Comparison of ENCODE assay signal across 1 cellular context in the genomic region with DNA sequence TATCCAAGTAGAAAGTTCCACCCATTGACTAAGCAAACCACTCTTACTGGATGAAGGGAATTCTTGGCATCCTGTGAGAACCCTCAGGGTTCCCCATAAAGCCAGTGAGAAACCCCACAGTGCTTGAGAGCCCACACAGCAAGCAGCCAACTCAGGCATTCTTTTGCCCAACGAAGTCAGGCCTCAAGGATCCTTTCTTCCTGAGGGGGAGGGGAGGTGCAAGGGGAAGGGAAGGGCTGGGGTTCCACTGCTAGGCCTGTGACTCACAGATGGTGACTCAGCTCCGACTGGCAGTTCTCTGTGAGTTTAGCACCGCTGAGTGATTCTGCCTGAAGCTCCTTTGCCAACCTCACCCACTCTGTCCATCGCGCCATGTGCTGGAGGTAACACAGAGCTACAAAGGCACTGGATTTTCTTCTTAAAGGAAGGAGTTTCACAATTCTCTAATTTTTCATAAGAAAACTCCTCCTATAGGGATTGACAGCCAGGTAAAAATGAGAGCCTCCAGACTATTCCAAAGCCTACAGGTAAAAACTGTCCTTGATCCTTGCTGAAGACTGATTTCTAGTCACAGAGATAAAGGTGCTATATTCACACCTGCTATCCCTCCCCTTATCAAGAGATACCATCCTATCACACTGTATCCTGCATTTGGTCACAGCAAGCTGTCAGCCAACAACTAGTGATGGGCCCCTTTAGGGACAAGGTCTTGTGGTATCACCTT.
A peak's percentile ranks its signal among the peaks of the same experiment; 100 is the strongest.
TF ChIP-seq lines count a peak whose summit lies in the region.

No MANE protein-coding gene starts in this region.

TF ChIP-seq in K562, 482 proteins besides CTCF, POLR2A, EP300 and RAD21 (continued from another document and continues in another):
- TF ChIP-seq, protein P1, sequence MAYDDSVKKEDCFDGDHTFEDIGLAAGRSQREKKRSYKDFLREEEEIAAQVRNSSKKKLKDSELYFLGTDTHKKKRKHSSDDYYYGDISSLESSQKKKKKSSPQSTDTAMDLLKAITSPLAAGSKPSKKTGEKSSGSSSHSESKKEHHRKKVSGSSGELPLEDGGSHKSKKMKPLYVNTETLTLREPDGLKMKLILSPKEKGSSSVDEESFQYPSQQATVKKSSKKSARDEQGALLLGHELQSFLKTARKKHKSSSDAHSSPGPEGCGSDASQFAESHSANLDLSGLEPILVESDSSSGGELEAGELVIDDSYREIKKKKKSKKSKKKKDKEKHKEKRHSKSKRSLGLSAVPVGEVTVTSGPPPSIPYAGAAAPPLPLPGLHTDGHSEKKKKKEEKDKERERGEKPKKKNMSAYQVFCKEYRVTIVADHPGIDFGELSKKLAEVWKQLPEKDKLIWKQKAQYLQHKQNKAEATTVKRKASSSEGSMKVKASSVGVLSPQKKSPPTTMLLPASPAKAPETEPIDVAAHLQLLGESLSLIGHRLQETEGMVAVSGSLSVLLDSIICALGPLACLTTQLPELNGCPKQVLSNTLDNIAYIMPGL (CRISPR knock-in tag; IDR thresholded peaks at IDR 0.05), result no peak
- TF ChIP-seq KAT2B (IDR thresholded peaks at IDR 0.05; ENCODE audit: low read depth, low read length) (no peak), ETV5 (CRISPR knock-in tag; IDR thresholded peaks at IDR 0.05; ENCODE audit: low read depth) (no peak), ZNF12 (CRISPR knock-in tag; IDR thresholded peaks at IDR 0.05) (no peak), ZNF124 (CRISPR knock-in tag; IDR thresholded peaks at IDR 0.05) (no peak), CBX1 (IDR thresholded peaks at IDR 0.05; ENCODE audit: low read depth) (no peak), KDM4B (IDR thresholded peaks at IDR 0.05; ENCODE audit: borderline replicate concordance in 2 of 2, low read depth in 1 of 2) (no peak), MAFG (tag; conservative IDR thresholded peaks at IDR 0.05) (peak; percentile 55), ZNF780A (CRISPR knock-in tag; IDR thresholded peaks at IDR 0.05) (no peak), SMARCB1 (IDR thresholded peaks at IDR 0.05; ENCODE audit: insufficient read length, low read depth) (no peak), ZNF316 (IDR thresholded peaks at IDR 0.05) (peak; percentile 79), YY1 (IDR thresholded peaks at IDR 0.05; ENCODE audit: borderline replicate concordance in 1 of 3, control insufficient read depth in 1 of 3, extremely low read depth in 1 of 3, insufficient read depth in 3 of 3, insufficient read length in 1 of 3, insufficient replicate concordance in 2 of 3, low read depth in 1 of 3, low read length in 2 of 3) (peak in 1 of 3 experiments; percentile 41), ZNF324 (CRISPR knock-in tag; IDR thresholded peaks at IDR 0.05) (no peak), RHOXF2B (CRISPR knock-in tag; conservative IDR thresholded peaks at IDR 0.05) (no peak), TAL1 (IDR thresholded peaks at IDR 0.05) (no peak), PTTG1 (tag; IDR thresholded peaks at IDR 0.05; ENCODE audit: low read depth) (no peak), LARP7 (IDR thresholded peaks at IDR 0.05) (no peak), NR2C1 (IDR thresholded peaks at IDR 0.05) (no peak), NR2C1 (tag; IDR thresholded peaks at IDR 0.05) (no peak), SRSF9 (IDR thresholded peaks at IDR 0.05; ENCODE audit: borderline replicate concordance, low read depth, low read length) (no peak), SIN3A (IDR thresholded peaks at IDR 0.05; ENCODE audit: borderline replicate concordance in 2 of 2, control insufficient read depth in 1 of 2, low read depth in 2 of 2, low read length in 2 of 2) (no peak), ZNF717 (CRISPR knock-in tag; IDR thresholded peaks at IDR 0.05) (no peak), TCF3 (CRISPR knock-in tag; IDR thresholded peaks at IDR 0.05) (no peak; the same call in 1 of the 2 replicates), ZNF41 (CRISPR knock-in tag; conservative IDR thresholded peaks at IDR 0.05) (no peak), ZKSCAN1 (IDR thresholded peaks at IDR 0.05; ENCODE audit: low read depth, low read length) (0 out of 2 replicates have a peak, but pooled peaks have one; percentile 29), ZNF384 (IDR thresholded peaks at IDR 0.05; ENCODE audit: low read depth, low read length) (no peak), ZNF23 (CRISPR knock-in tag; IDR thresholded peaks at IDR 0.05) (no peak), NONO (IDR thresholded peaks at IDR 0.05; ENCODE audit: low read depth in 2 of 2, low read length in 1 of 2) (no peak), NFE2L1 (tag; IDR thresholded peaks at IDR 0.05; ENCODE audit: borderline replicate concordance, low read depth) (no peak), KLF10 (CRISPR knock-in tag; IDR thresholded peaks at IDR 0.05) (no peak), POLR2AphosphoS2 (IDR thresholded peaks at IDR 0.05; ENCODE audit: low read length) (peak; percentile 83; the same call in 1 of the 2 replicates), HSF4 (CRISPR knock-in tag; IDR thresholded peaks at IDR 0.05; ENCODE audit: borderline replicate concordance) (no peak), DIDO1 (tag; IDR thresholded peaks at IDR 0.05; ENCODE audit: low read depth) (no peak), BRD9 (IDR thresholded peaks at IDR 0.05; ENCODE audit: low read depth, partially characterized antibody) (no peak), FUS (optimal IDR thresholded peaks at IDR 0.05; ENCODE audit: low read depth, low read length) (no peak), POLR3G (IDR thresholded peaks at IDR 0.05; ENCODE audit: extremely low read depth, insufficient read length, insufficient replicate concordance) (no peak), CBFB (CRISPR knock-in tag; IDR thresholded peaks at IDR 0.05) (no peak), PTRF (tag; IDR thresholded peaks at IDR 0.05) (no peak), ZSCAN32 (CRISPR knock-in tag; IDR thresholded peaks at IDR 0.05) (no peak), EP400 (IDR thresholded peaks at IDR 0.05) (peak; percentile 50), MCM5 (IDR thresholded peaks at IDR 0.05; ENCODE audit: low read depth) (no peak), CREB1 (IDR thresholded peaks at IDR 0.05) (no peak), CREB1 (CRISPR knock-in tag; IDR thresholded peaks at IDR 0.05) (peak; percentile 37; the same call in 1 of the 2 replicates), SMAD3 (CRISPR knock-in tag; conservative IDR thresholded peaks at IDR 0.05) (no peak), JUND (IDR thresholded peaks at IDR 0.05; ENCODE audit: borderline replicate concordance, low read depth, low read length) (peak; percentile 100), JUND (tag; IDR thresholded peaks at IDR 0.05; ENCODE audit: borderline replicate concordance, low read depth, low read length) (peak; percentile 98), KLF1 (tag; IDR thresholded peaks at IDR 0.05) (no peak)
- TF ChIP-seq, protein P2, sequence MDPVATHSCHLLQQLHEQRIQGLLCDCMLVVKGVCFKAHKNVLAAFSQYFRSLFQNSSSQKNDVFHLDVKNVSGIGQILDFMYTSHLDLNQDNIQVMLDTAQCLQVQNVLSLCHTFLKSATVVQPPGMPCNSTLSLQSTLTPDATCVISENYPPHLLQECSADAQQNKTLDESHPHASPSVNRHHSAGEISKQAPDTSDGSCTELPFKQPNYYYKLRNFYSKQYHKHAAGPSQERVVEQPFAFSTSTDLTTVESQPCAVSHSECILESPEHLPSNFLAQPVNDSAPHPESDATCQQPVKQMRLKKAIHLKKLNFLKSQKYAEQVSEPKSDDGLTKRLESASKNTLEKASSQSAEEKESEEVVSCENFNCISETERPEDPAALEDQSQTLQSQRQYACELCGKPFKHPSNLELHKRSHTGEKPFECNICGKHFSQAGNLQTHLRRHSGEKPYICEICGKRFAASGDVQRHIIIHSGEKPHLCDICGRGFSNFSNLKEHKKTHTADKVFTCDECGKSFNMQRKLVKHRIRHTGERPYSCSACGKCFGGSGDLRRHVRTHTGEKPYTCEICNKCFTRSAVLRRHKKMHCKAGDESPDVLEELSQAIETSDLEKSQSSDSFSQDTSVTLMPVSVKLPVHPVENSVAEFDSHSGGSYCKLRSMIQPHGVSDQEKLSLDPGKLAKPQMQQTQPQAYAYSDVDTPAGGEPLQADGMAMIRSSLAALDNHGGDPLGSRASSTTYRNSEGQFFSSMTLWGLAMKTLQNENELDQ (CRISPR knock-in tag; IDR thresholded peaks at IDR 0.05; ENCODE audit: borderline replicate concordance), result no peak
- TF ChIP-seq, protein P3, sequence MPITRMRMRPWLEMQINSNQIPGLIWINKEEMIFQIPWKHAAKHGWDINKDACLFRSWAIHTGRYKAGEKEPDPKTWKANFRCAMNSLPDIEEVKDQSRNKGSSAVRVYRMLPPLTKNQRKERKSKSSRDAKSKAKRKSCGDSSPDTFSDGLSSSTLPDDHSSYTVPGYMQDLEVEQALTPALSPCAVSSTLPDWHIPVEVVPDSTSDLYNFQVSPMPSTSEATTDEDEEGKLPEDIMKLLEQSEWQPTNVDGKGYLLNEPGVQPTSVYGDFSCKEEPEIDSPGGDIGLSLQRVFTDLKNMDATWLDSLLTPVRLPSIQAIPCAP (CRISPR knock-in tag; IDR thresholded peaks at IDR 0.05; ENCODE audit: borderline replicate concordance), result no peak
- TF ChIP-seq, protein P4, sequence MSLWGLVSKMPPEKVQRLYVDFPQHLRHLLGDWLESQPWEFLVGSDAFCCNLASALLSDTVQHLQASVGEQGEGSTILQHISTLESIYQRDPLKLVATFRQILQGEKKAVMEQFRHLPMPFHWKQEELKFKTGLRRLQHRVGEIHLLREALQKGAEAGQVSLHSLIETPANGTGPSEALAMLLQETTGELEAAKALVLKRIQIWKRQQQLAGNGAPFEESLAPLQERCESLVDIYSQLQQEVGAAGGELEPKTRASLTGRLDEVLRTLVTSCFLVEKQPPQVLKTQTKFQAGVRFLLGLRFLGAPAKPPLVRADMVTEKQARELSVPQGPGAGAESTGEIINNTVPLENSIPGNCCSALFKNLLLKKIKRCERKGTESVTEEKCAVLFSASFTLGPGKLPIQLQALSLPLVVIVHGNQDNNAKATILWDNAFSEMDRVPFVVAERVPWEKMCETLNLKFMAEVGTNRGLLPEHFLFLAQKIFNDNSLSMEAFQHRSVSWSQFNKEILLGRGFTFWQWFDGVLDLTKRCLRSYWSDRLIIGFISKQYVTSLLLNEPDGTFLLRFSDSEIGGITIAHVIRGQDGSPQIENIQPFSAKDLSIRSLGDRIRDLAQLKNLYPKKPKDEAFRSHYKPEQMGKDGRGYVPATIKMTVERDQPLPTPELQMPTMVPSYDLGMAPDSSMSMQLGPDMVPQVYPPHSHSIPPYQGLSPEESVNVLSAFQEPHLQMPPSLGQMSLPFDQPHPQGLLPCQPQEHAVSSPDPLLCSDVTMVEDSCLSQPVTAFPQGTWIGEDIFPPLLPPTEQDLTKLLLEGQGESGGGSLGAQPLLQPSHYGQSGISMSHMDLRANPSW (CRISPR knock-in tag; IDR thresholded peaks at IDR 0.05), result no peak
- TF ChIP-seq, protein P5, sequence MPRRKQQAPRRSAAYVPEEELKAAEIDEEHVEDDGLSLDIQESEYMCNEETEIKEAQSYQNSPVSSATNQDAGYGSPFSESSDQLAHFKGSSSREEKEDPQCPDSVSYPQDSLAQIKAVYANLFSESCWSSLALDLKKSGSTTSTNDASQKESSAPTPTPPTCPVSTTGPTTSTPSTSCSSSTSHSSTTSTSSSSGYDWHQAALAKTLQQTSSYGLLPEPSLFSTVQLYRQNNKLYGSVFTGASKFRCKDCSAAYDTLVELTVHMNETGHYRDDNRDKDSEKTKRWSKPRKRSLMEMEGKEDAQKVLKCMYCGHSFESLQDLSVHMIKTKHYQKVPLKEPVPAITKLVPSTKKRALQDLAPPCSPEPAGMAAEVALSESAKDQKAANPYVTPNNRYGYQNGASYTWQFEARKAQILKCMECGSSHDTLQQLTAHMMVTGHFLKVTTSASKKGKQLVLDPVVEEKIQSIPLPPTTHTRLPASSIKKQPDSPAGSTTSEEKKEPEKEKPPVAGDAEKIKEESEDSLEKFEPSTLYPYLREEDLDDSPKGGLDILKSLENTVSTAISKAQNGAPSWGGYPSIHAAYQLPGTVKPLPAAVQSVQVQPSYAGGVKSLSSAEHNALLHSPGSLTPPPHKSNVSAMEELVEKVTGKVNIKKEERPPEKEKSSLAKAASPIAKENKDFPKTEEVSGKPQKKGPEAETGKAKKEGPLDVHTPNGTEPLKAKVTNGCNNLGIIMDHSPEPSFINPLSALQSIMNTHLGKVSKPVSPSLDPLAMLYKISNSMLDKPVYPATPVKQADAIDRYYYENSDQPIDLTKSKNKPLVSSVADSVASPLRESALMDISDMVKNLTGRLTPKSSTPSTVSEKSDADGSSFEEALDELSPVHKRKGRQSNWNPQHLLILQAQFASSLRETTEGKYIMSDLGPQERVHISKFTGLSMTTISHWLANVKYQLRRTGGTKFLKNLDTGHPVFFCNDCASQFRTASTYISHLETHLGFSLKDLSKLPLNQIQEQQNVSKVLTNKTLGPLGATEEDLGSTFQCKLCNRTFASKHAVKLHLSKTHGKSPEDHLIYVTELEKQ (CRISPR knock-in tag; IDR thresholded peaks at IDR 0.05), result no peak
- TF ChIP-seq, protein P6, sequence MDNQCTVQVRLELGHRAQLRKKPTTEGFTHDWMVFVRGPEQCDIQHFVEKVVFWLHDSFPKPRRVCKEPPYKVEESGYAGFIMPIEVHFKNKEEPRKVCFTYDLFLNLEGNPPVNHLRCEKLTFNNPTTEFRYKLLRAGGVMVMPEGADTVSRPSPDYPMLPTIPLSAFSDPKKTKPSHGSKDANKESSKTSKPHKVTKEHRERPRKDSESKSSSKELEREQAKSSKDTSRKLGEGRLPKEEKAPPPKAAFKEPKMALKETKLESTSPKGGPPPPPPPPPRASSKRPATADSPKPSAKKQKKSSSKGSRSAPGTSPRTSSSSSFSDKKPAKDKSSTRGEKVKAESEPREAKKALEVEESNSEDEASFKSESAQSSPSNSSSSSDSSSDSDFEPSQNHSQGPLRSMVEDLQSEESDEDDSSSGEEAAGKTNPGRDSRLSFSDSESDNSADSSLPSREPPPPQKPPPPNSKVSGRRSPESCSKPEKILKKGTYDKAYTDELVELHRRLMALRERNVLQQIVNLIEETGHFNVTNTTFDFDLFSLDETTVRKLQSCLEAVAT (IDR thresholded peaks at IDR 0.05), result no peak
- TF ChIP-seq, protein P7, sequence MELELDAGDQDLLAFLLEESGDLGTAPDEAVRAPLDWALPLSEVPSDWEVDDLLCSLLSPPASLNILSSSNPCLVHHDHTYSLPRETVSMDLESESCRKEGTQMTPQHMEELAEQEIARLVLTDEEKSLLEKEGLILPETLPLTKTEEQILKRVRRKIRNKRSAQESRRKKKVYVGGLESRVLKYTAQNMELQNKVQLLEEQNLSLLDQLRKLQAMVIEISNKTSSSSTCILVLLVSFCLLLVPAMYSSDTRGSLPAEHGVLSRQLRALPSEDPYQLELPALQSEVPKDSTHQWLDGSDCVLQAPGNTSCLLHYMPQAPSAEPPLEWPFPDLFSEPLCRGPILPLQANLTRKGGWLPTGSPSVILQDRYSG (tag; conservative IDR thresholded peaks at IDR 0.05; ENCODE audit: low read depth), result 0 out of 2 replicates have a peak, but pooled peaks have one; percentile 18
- TF ChIP-seq, protein P8, sequence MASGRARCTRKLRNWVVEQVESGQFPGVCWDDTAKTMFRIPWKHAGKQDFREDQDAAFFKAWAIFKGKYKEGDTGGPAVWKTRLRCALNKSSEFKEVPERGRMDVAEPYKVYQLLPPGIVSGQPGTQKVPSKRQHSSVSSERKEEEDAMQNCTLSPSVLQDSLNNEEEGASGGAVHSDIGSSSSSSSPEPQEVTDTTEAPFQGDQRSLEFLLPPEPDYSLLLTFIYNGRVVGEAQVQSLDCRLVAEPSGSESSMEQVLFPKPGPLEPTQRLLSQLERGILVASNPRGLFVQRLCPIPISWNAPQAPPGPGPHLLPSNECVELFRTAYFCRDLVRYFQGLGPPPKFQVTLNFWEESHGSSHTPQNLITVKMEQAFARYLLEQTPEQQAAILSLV (tag; IDR thresholded peaks at IDR 0.05), result no peak
